14 cellular contexts compared by ENCODE assay signal in the genomic region with DNA sequence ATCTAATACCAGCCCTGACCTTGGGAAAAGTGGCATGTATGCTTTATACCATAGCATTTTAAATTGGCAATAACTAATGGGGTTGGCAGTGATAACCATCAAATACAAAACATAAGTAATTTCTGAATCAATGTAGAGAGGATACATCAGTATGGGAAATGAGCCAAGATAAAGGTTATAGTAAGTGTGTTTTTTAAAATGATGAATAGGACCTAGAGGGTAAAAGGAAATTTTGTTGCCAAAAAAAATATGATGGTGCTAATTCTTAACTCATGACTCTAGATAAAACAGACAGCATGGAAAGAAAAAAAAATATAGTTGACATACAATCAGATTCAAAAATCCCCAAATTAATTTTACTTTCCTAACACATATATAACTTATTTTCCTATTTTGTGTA.
DNase-seq lines count a peak whose midpoint lies in the region; ATAC-seq and TF ChIP-seq lines count a peak whose summit lies in the region.
"Had no signal": no experiment of that assay in that cellular context is flagged by ENCODE, and none has a peak within 500 bp of the region (broad histone marks: within the 10 kb centered on the region; RNA-seq: fewer than 3 reads in every experiment).

No MANE protein-coding gene starts in this region.

- no peaks in the 10 kb centered on the region for H3K9me3 ChIP-seq in mesenchymal stem cell (ENCODE audit: control insufficient read depth, low read length)

- no peak overlapping the region for H3K23ac ChIP-seq in mesenchymal stem cell (ENCODE audit: low read length in 2 of 2)

- H2BK120ac ChIP-seq in mesenchymal stem cell (ENCODE audit: low read depth, low read length), result no peak overlapping the region

- no peak overlapping the region for H4K8ac ChIP-seq in mesenchymal stem cell (ENCODE audit: low read length)

- no peak overlapping the region for H3K4ac ChIP-seq in mesenchymal stem cell (ENCODE audit: low read depth in 1 of 2, low read length in 2 of 2)

- H3K79me2 ChIP-seq in ACC112 (ENCODE audit: control insufficient read depth, insufficient read depth, low read length, unreplicated experiment), result no peaks in the 10 kb centered on the region

- no peaks in the 10 kb centered on the region for H3K79me1 ChIP-seq in mesenchymal stem cell (replicated peaks; ENCODE audit: low read length, poor library complexity, severe bottlenecking)

- H2AK5ac ChIP-seq in mesenchymal stem cell (ENCODE audit: low read length, severe bottlenecking), result no peak overlapping the region

- H3K27me3 ChIP-seq in ACC112 (ENCODE audit: insufficient read depth, low read length) (no peaks in the 10 kb centered on the region), mesenchymal stem cell (ENCODE audit: control insufficient read depth in 1 of 2, insufficient read depth in 1 of 2, low read length in 2 of 2) (no peaks in the 10 kb centered on the region)

- H3K4me3 ChIP-seq in ACC112 (ENCODE audit: low read depth, low read length), result no peak overlapping the region
- H3K4me3 ChIP-seq in astrocyte of the spinal cord (ENCODE audit: low read depth, low read length), result no peak overlapping the region
- H3K4me3 ChIP-seq in mesenchymal stem cell (ENCODE audit: insufficient read depth in 1 of 2, low read depth in 1 of 2, low read length in 2 of 2), result no peak overlapping the region

- no peak overlapping the region for H2BK12ac ChIP-seq in mesenchymal stem cell (ENCODE audit: low read length in 2 of 2)

- H3K14ac ChIP-seq in mesenchymal stem cell (ENCODE audit: low read length in 2 of 2), result no peak overlapping the region

- H3K36me3 ChIP-seq in ACC112 (ENCODE audit: insufficient read depth, low read length) (no peaks in the 10 kb centered on the region), mesenchymal stem cell (ENCODE audit: control insufficient read depth in 1 of 2, insufficient read depth in 2 of 2, low read depth in 1 of 2, low read length in 2 of 2) (no peaks in the 10 kb centered on the region)

- no peak overlapping the region for H3K9ac ChIP-seq in mesenchymal stem cell (ENCODE audit: low read length)

- H3K18ac ChIP-seq in mesenchymal stem cell (ENCODE audit: low read depth in 1 of 2, low read length in 2 of 2), result no peak overlapping the region

- no peak overlapping the region for H4K91ac ChIP-seq in mesenchymal stem cell (ENCODE audit: low read length)

- H2BK15ac ChIP-seq in mesenchymal stem cell (ENCODE audit: low read depth, poor library complexity, severe bottlenecking), result no peak overlapping the region

- H3K4me1 ChIP-seq in ACC112 (ENCODE audit: control insufficient read depth, insufficient read depth, low read length, unreplicated experiment), result peaks cover 19% of the 10 kb centered on the region
- no peaks in the 10 kb centered on the region for H3K4me1 ChIP-seq in mesenchymal stem cell (ENCODE audit: control insufficient read depth, insufficient read depth, low read depth, low read length)

- H3K27ac ChIP-seq in ACC112 (ENCODE audit: low read depth, low read length), result peak overlapping the region; percentile 28
- H3K27ac ChIP-seq in mesenchymal stem cell (ENCODE audit: low read length, poor library complexity, severe bottlenecking), result no peak overlapping the region

- H2AFZ ChIP-seq in ACC112 (ENCODE audit: low read length, unreplicated experiment) (no peak overlapping the region), mesenchymal stem cell (ENCODE audit: low read depth, low read length) (no peak overlapping the region)

- no peak overlapping the region for H3K4me2 ChIP-seq in mesenchymal stem cell (ENCODE audit: low read length, poor library complexity, severe bottlenecking)

- TF ChIP-seq CTCF in astrocyte of the spinal cord (IDR thresholded peaks at IDR 0.05; ENCODE audit: low read depth, low read length), result no peak

- DNase-seq in astrocyte of the spinal cord (ENCODE audit: low read depth, low spot score), result peak; percentile 40
- peak; percentile 78 to 90 for DNase-seq in dermis microvascular lymphatic vessel endothelial cell (ENCODE audit: low read depth in 2 of 2)
- DNase-seq in iris pigment epithelial cell (ENCODE audit: low read depth), result peak; percentile 6
- no peak for DNase-seq in HPDE6-E6E7 (ENCODE audit: extremely low spot score)
- no peak for DNase-seq in mesenchymal stem cell
- DNase-seq: C1 segment of cervical spinal cord; CD4-positive, alpha-beta T cell; DMS153; DMS79 treated with DMSO at 0.1 percent for 48 hours; EL; HCEC 1CT; HFFc6 had no signal

- no peak overlapping the region for H2BK5ac ChIP-seq in mesenchymal stem cell (ENCODE audit: low read depth, low read length, poor library complexity, severe bottlenecking)

- in situ Hi-C loops in astrocyte of the spinal cord (cut with HindIII; ENCODE audit: low sequenced_read_pairs), result no loop called here

- no peak for ATAC-seq in HG03039 (IDR thresholded peaks at IDR 0.05; ENCODE audit: unreplicated experiment)

Comparison
In these comparisons a context has a peak if more than half of its experiments do, and no peak if none do; other contexts are left out.
1. DNase-seq: peak in astrocyte of the spinal cord (single experiment), dermis microvascular lymphatic vessel endothelial cell (2 of 2) and iris pigment epithelial cell (single experiment); none in HPDE6-E6E7 (single experiment) and mesenchymal stem cell (single experiment).